8 cellular contexts compared by ENCODE assay signal in genomic region chr9:104993291-104993963, GRCh38.
DNase-seq lines count a peak whose midpoint lies in the region; ATAC-seq, FAIRE-seq and TF ChIP-seq lines count a peak whose summit lies in the region.

No MANE protein-coding gene starts in this region.

- H3K9ac ChIP-seq in BLaER1, result peak overlapping the region; percentile 59

- peak overlapping the region; percentile 26 for H3K4me3 ChIP-seq in BLaER1
- peak overlapping the region in 1 of 4 donors; percentile 4 for H3K4me3 ChIP-seq in esophagus muscularis mucosa
- no peak overlapping the region for H3K4me3 ChIP-seq in mucosa of descending colon
- no peak overlapping the region for H3K4me3 ChIP-seq in upper lobe of left lung

- TF ChIP-seq CTCF in esophagus muscularis mucosa (IDR thresholded peaks at IDR 0.05) (no peak), mucosa of descending colon (IDR thresholded peaks at IDR 0.05) (no peak), upper lobe of left lung (IDR thresholded peaks at IDR 0.05) (no peak)

- H4K20me1 ChIP-seq in BLaER1, result no peaks in the 10 kb centered on the region

- H3K4me1 ChIP-seq in BLaER1 (peaks cover 65% of the 10 kb centered on the region), esophagus muscularis mucosa (peaks cover 37 to 48% (median 46%) of the 10 kb centered on the region in 4 donors), mucosa of descending colon (ENCODE audit: low read depth) (peaks cover 15% of the 10 kb centered on the region), upper lobe of left lung (peaks cover 29 to 39% (median 36%) of the 10 kb centered on the region in 4 donors)

- no peak for FAIRE-seq in GM12892 (lab: Jason Lieb, UNC)

- DNase-seq in NCI-H510A treated with DMSO at 0.1 percent for 48 hours (lab: John Stamatoyannopoulos, UW) (peak; percentile 56), esophagus muscularis mucosa (ENCODE audit: extremely low spot score) (peak; percentile 95), mucosa of descending colon (peak; percentile 50 to 58 (median 57)), upper lobe of left lung (peak in 1 of 2 donors; percentile 91), GM12892 (ENCODE audit: insufficient read length) (no peak)

- ATAC-seq in mucosa of descending colon (no peak), upper lobe of left lung (ENCODE audit: low FRiP score in 2 of 2) (peak; percentile 45 to 77), HG02885 (IDR thresholded peaks at IDR 0.05; ENCODE audit: poor library complexity, unreplicated experiment) (no peak), HG03521 (IDR thresholded peaks at IDR 0.05; ENCODE audit: unreplicated experiment) (no peak)

- H3K36me3 ChIP-seq in BLaER1 (no peaks in the 10 kb centered on the region), esophagus muscularis mucosa (no peaks in the 10 kb centered on the region), mucosa of descending colon (ENCODE audit: low read depth) (no peaks in the 10 kb centered on the region), upper lobe of left lung (no peaks in the 10 kb centered on the region)

- intact Hi-C loops in esophagus muscularis mucosa (cut with DNase I), result loop anchor here (5.0 kb wide), 1 partner anchor 159 kb away; no protein-coding TSS in a partner anchor
- intact Hi-C loops in mucosa of descending colon (cut with DNase I, micrococcal nuclease), result loop anchor here in 1 of 2 donors (5.0 kb wide), 1 partner anchor 66 kb away; the partner anchor contains the start of gene ABCA1

- 18% methylated on average over 8 of the region's 9 CpGs for WGBS in esophagus muscularis mucosa
- WGBS in upper lobe of left lung, 2 donors, result 19 to 25% methylated on average over 9 of the region's 9 CpGs

- TF ChIP-seq POLR2A in esophagus muscularis mucosa (IDR thresholded peaks at IDR 0.05; ENCODE audit: low read depth) (no peak), upper lobe of left lung (IDR thresholded peaks at IDR 0.05) (peak in 1 of 4 donors; percentile 59), GM12892 (IDR thresholded peaks at IDR 0.05; ENCODE audit: low read depth, low read length) (no peak)

- no peaks in the 10 kb centered on the region for H3K27me3 ChIP-seq in BLaER1
- H3K27me3 ChIP-seq in esophagus muscularis mucosa, result no peaks in the 10 kb centered on the region
- H3K27me3 ChIP-seq in upper lobe of left lung, result no peaks in the 10 kb centered on the region

- H3K27ac ChIP-seq in BLaER1, result peak overlapping the region; percentile 99
- peak overlapping the region; percentile 93 to 98 (median 96) for H3K27ac ChIP-seq in esophagus muscularis mucosa (replicated peaks in 1 of 4)
- peak overlapping the region; percentile 86 to 96 (median 92) for H3K27ac ChIP-seq in upper lobe of left lung

- H3K9me3 ChIP-seq in BLaER1 (no peaks in the 10 kb centered on the region), esophagus muscularis mucosa (no peaks in the 10 kb centered on the region), mucosa of descending colon (no peaks in the 10 kb centered on the region), upper lobe of left lung (no peaks in the 10 kb centered on the region)

- TF ChIP-seq EP300 in esophagus muscularis mucosa (IDR thresholded peaks at IDR 0.05) (no peak), upper lobe of left lung (IDR thresholded peaks at IDR 0.05) (peak in 1 of 4 donors; percentile 89)

- peak overlapping the region; percentile 84 for H3K4me2 ChIP-seq in BLaER1

Comparison
In these comparisons a context has a peak if more than half of its experiments do, and no peak if none do; other contexts are left out.
1. ATAC-seq: peak in upper lobe of left lung (2 of 2); none in mucosa of descending colon (single experiment), HG02885 (single experiment) and HG03521 (single experiment).
2. Peak in every context shown above with its lines, with median percentiles within 50 percentile points of each other: H3K27ac ChIP-seq.